Comparison of ENCODE assay signal across 22 cellular contexts in the genomic region with DNA sequence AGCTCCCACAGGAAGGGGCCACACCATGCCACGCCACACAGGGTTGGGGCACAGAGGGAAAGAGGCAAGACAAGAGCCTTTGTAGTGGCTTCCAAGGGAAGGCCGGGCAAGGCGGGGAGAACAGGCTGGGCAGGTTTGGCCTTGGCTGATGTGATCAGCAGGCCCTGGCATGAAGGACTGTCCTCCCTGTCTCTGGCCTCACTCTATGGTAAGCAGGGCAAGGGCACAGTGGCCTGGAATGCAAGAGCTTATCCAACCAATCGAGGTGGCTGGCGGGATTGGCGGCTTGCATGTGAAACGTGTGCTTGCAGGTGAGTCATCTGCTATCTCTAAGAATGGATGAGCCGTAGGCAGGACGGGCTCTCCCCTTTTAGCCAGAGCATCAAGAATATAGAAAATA. TPM values are rescaled to one million over a fixed set of nuclear protein-coding genes. Genes with fewer than 3 reads are reported as not detected.
A peak's percentile ranks its signal among the peaks of the same experiment; 100 is the strongest.
DNase-seq lines count a peak whose midpoint lies in the region; FAIRE-seq and TF ChIP-seq lines count a peak whose summit lies in the region.
"Had no signal": no experiment of that assay in that cellular context is flagged by ENCODE, and none has a peak within 500 bp of the region (broad histone marks: within the 10 kb centered on the region; RNA-seq: fewer than 3 reads in every experiment).

No MANE protein-coding gene starts in this region.

- H3K18ac ChIP-seq in H1 (ENCODE audit: extremely low read depth, low read length) (no peak overlapping the region), trophoblast cell (ENCODE audit: low read length) (no peak overlapping the region)

- peaks cover 3% of the 10 kb centered on the region; the same call in 1 of the 2 replicates for H3K23me2 ChIP-seq in H1 (ENCODE audit: low read depth, low read length)

- H2AK5ac ChIP-seq in H1 (ENCODE audit: low read depth, low read length) (no peak overlapping the region), trophoblast cell (ENCODE audit: low read length) (no peak overlapping the region)

- no peak overlapping the region for H2BK15ac ChIP-seq in H1 (ENCODE audit: low read length)

- TF ChIP-seq EP300 in H1 (IDR thresholded peaks at IDR 0.05; ENCODE audit: borderline replicate concordance in 1 of 2, low read depth in 2 of 2, low read length in 2 of 2), result no peak

- POLR2A ChIA-PET in H1 (lab: Charles Lee; ENCODE audit: partially characterized antibody), result no interaction called here

- no peak overlapping the region for H2BK20ac ChIP-seq in H1 (ENCODE audit: low read length)

- no peak overlapping the region for H4K91ac ChIP-seq in H1 (replicated peaks; ENCODE audit: insufficient read length, low read length)
- no peak overlapping the region for H4K91ac ChIP-seq in trophoblast cell (ENCODE audit: low read depth, low read length)

- CTCF ChIA-PET in H1 (lab: Charles Lee; ENCODE audit: partially characterized antibody), result interaction anchor here (1.3 kb wide), 1 partner anchor 12 kb away, joined by 3 read pairs; no protein-coding TSS in a partner anchor

- H3K23ac ChIP-seq in H1 (ENCODE audit: insufficient read length) (no peak overlapping the region), trophoblast cell (ENCODE audit: low read length) (no peak overlapping the region)

- no peaks in the 10 kb centered on the region; a peak in 1 of 4 replicates for H3K9me3 ChIP-seq in H1 (ENCODE audit: insufficient read depth in 2 of 2, low read depth in 1 of 2, low read length in 1 of 2)
- peaks cover 15% of the 10 kb centered on the region for H3K9me3 ChIP-seq in trophoblast cell (ENCODE audit: insufficient read depth, low read depth, low read length)
- no peaks in the 10 kb centered on the region for H3K9me3 ChIP-seq in MM.1S (replicated peaks; ENCODE audit: insufficient read depth, low read length)
- no peaks in the 10 kb centered on the region for H3K9me3 ChIP-seq in Peyer's patch
- H3K9me3 ChIP-seq: gastrocnemius medialis, MG63 had no signal

- H2BK120ac ChIP-seq in H1 (replicated peaks; ENCODE audit: low read depth, low read length), result no peak overlapping the region
- no peak overlapping the region for H2BK120ac ChIP-seq in trophoblast cell (ENCODE audit: insufficient read depth, low read length, poor library complexity)

- peaks cover 2% of the 10 kb centered on the region; the same call in 1 of the 2 replicates for H3F3A ChIP-seq in MM.1S (ENCODE audit: insufficient read depth, low read length)

- no peak for FAIRE-seq in H1 (lab: Jason Lieb, UNC)
- FAIRE-seq: astrocyte, kidney, urothelium cell line had no signal

- WGBS in H1 (ENCODE audit: extremely low coverage in 1 of 2, insufficient coverage in 1 of 2, insufficient read length in 1 of 2, insufficient replicate concordance in 2 of 2, low coverage in 1 of 2, low lambda C conversion rate in 2 of 2, missing lambda C conversion rate in 1 of 2), 2 experiments, result 83% methylated on average over 9 of the region's 9 CpGs; no CpG with 5 or more reads in 1 of the 2 experiments
- WGBS in trophoblast cell (ENCODE audit: extremely low coverage, insufficient coverage, insufficient read length), result no CpG with 5 or more reads among the region's 9 CpGs

- H3K4me1 ChIP-seq in H1 (replicated peaks in 1 of 4; ENCODE audit: control insufficient read depth in 3 of 4, insufficient read depth in 4 of 4, low read length in 3 of 4) (no peaks in the 10 kb centered on the region), trophoblast cell (ENCODE audit: control insufficient read depth in 1 of 2, insufficient read depth in 2 of 2, low read length in 2 of 2) (peaks cover 5 to 9% of the 10 kb centered on the region in 2 experiments), MM.1S (ENCODE audit: low read length) (no peaks in the 10 kb centered on the region), Peyer's patch (no peaks in the 10 kb centered on the region)
- H3K4me1 ChIP-seq: gastrocnemius medialis had no signal

- no peaks in the 10 kb centered on the region for H3K9me2 ChIP-seq in MM.1S (replicated peaks; ENCODE audit: insufficient read depth, low read length)

- no peak overlapping the region for H4K5ac ChIP-seq in H1 (ENCODE audit: insufficient read length, low read depth, low read length)

- no peak for TF ChIP-seq CTCF in H1 (IDR thresholded peaks at IDR 0.05; ENCODE audit: control extremely low read depth in 1 of 3, insufficient read depth in 1 of 3, low read depth in 1 of 3, low read length in 3 of 3)
- TF ChIP-seq CTCF in MM.1S (IDR thresholded peaks at IDR 0.05; ENCODE audit: low read length), result no peak
- no peak for TF ChIP-seq CTCF in Peyer's patch (IDR thresholded peaks at IDR 0.05)

- no peak overlapping the region for H2BK12ac ChIP-seq in H1 (ENCODE audit: low read depth, low read length)
- H2BK12ac ChIP-seq in trophoblast cell (ENCODE audit: low read length), result no peak overlapping the region

- TF ChIP-seq POLR2A in H1 (IDR thresholded peaks at IDR 0.05; ENCODE audit: control extremely low read depth in 1 of 2, low read depth in 2 of 2, low read length in 2 of 2), result no peak
- no peak for TF ChIP-seq POLR2A in Peyer's patch (IDR thresholded peaks at IDR 0.05)

- H3K4me3 ChIP-seq in H1 (ENCODE audit: extremely low read depth in 1 of 4, insufficient read depth in 2 of 4, low read depth in 3 of 4, low read length in 4 of 4) (no peak overlapping the region), trophoblast cell (ENCODE audit: low read depth, low read length) (no peak overlapping the region), MM.1S (ENCODE audit: low read length) (no peak overlapping the region), Peyer's patch (no peak overlapping the region)
- H3K4me3 ChIP-seq: gastrocnemius medialis, GM23338, MG63 had no signal

- H3K79me2 ChIP-seq in H1 (ENCODE audit: control insufficient read depth in 1 of 2, insufficient read depth in 2 of 2, low read length in 2 of 2), result peaks cover 0 to 4% of the 10 kb centered on the region in 2 experiments; a peak in 1 of 4 replicates
- no peaks in the 10 kb centered on the region for H3K79me2 ChIP-seq in trophoblast cell (ENCODE audit: control insufficient read depth, insufficient read depth, low read length, poor library complexity)
- H3K79me2 ChIP-seq in MM.1S (ENCODE audit: low read length), result no peaks in the 10 kb centered on the region

- no peak overlapping the region for H3K56ac ChIP-seq in H1 (replicated peaks; ENCODE audit: insufficient read length, low read depth, low read length)

- no peak overlapping the region for H3K4me2 ChIP-seq in H1 (ENCODE audit: insufficient read depth in 1 of 2, low read depth in 2 of 2, low read length in 2 of 2)
- H3K4me2 ChIP-seq in trophoblast cell (ENCODE audit: low read length), result no peak overlapping the region
- no peak overlapping the region for H3K4me2 ChIP-seq in MM.1S (ENCODE audit: low read depth, low read length)
- H3K4me2 ChIP-seq: GM23338 had no signal

- no peak overlapping the region for H3K14ac ChIP-seq in H1 (ENCODE audit: insufficient read length)
- no peak overlapping the region for H3K14ac ChIP-seq in trophoblast cell (ENCODE audit: low read length)

- H3K27ac ChIP-seq in H1 (ENCODE audit: low read depth, low read length), result no peak overlapping the region; the same call in 1 of the 2 replicates
- H3K27ac ChIP-seq in trophoblast cell (ENCODE audit: low read depth, low read length), result no peak overlapping the region
- H3K27ac ChIP-seq in MM.1S (ENCODE audit: low read length), result no peak overlapping the region
- H3K27ac ChIP-seq in Peyer's patch, result no peak overlapping the region
- H3K27ac ChIP-seq: gastrocnemius medialis had no signal

- H2BK5ac ChIP-seq in H1 (ENCODE audit: low read depth, low read length), result no peak overlapping the region
- no peak overlapping the region for H2BK5ac ChIP-seq in trophoblast cell (ENCODE audit: low read depth, low read length, poor library complexity)

- no peaks in the 10 kb centered on the region for H3K36me3 ChIP-seq in H1 (ENCODE audit: control insufficient read depth in 2 of 4, insufficient read depth in 4 of 4, low read length in 3 of 4)
- no peaks in the 10 kb centered on the region for H3K36me3 ChIP-seq in trophoblast cell (ENCODE audit: control insufficient read depth in 1 of 2, insufficient read depth in 2 of 2, low read length in 2 of 2)
- no peaks in the 10 kb centered on the region for H3K36me3 ChIP-seq in MM.1S (replicated peaks; ENCODE audit: insufficient read depth, low read length)
- no peaks in the 10 kb centered on the region for H3K36me3 ChIP-seq in Peyer's patch
- H3K36me3 ChIP-seq: gastrocnemius medialis, MG63 had no signal

- no peaks in the 10 kb centered on the region for H4K20me1 ChIP-seq in H1 (replicated peaks in 1 of 2; ENCODE audit: control insufficient read depth in 1 of 2, insufficient read depth in 2 of 2, low read length in 2 of 2)
- H4K20me1 ChIP-seq in MM.1S (ENCODE audit: insufficient read depth, low read length), result no peaks in the 10 kb centered on the region

- peak; percentile 26 for DNase-seq in DMS53 treated with DMSO at 0.1 percent for 48 hours (lab: John Stamatoyannopoulos, UW; ENCODE audit: unreplicated experiment)
- peak; percentile 66 for DNase-seq in NCI-H510A treated with DMSO at 0.1 percent for 48 hours (lab: John Stamatoyannopoulos, UW)
- DNase-seq in H1 (ENCODE audit: low read depth in 1 of 2, low spot score in 2 of 2), result no peak
- peak; percentile 42 to 68 for DNase-seq in trophoblast cell
- no peak for DNase-seq in activated gamma-delta T cell (lab: John Stamatoyannopoulos, UW)
- no peak for DNase-seq in MM.1S
- DNase-seq in Peyer's patch, result no peak
- no peak for DNase-seq in NCI-H226
- DNase-seq: activated CD4-positive, alpha-beta T cell treated with anti-CD3 and anti-CD28 coated beads for 4 hours; activated T-cell treated with anti-CD3 and anti-CD28 coated beads, Interleukin-2, amount 50 U/mL, for 48 hours; cerebellar nuclear complex; gastrocnemius medialis; kidney; MG63; NCI-H1417 treated with DMSO at 0.1 percent for 48 hours; NCI-H526 treated with DMSO at 0.1 percent for 48 hours; nucleus accumbens; stimulated activated CD4-positive, alpha-beta T cell treated with anti-CD3 and anti-CD28 coated beads, Interleukin-15, amount 100 ng/mL, for 24 hours; T-cell had no signal

- peaks cover 0 to 7% (median 3%) of the 10 kb centered on the region in 4 experiments; a peak in 4 of 7 replicates for H3K27me3 ChIP-seq in H1 (replicated peaks in 1 of 4; ENCODE audit: control insufficient read depth in 3 of 4, extremely low read depth in 1 of 4, insufficient read depth in 3 of 4, low read length in 3 of 4)
- no peaks in the 10 kb centered on the region for H3K27me3 ChIP-seq in trophoblast cell (ENCODE audit: insufficient read depth, low read length)
- H3K27me3 ChIP-seq in MM.1S (replicated peaks; ENCODE audit: insufficient read depth, low read length), result no peaks in the 10 kb centered on the region
- H3K27me3 ChIP-seq in Peyer's patch, result no peaks in the 10 kb centered on the region
- H3K27me3 ChIP-seq: gastrocnemius medialis, MG63 had no signal

- no peak overlapping the region for H4K12ac ChIP-seq in trophoblast cell (ENCODE audit: low read depth, low read length)

- TF ChIP-seq RAD21 in H1 (IDR thresholded peaks at IDR 0.05 in 1 of 2, conservative IDR thresholded peaks at IDR 0.05 in 1 of 2; ENCODE audit: low read depth in 2 of 2, low read length in 2 of 2), result no peak

- H2AFZ ChIP-seq in H1 (ENCODE audit: low read length) (no peak overlapping the region), trophoblast cell (ENCODE audit: insufficient read depth, low read length, poor library complexity) (no peak overlapping the region), MM.1S (ENCODE audit: low read length) (no peak overlapping the region)
- H2AFZ ChIP-seq: GM23338 had no signal

- H3K9ac ChIP-seq in H1 (replicated peaks in 1 of 4; ENCODE audit: extremely low read depth in 1 of 4, low read depth in 3 of 4, low read length in 3 of 4) (no peak overlapping the region), trophoblast cell (ENCODE audit: low read length) (no peak overlapping the region), MM.1S (ENCODE audit: low read length) (no peak overlapping the region)

- H3K79me1 ChIP-seq in H1 (ENCODE audit: low read depth, low read length) (no peaks in the 10 kb centered on the region), trophoblast cell (ENCODE audit: low read length) (no peaks in the 10 kb centered on the region)

- H4K8ac ChIP-seq in H1 (ENCODE audit: extremely low read depth, insufficient read depth, low read length), result no peak overlapping the region
- no peak overlapping the region for H4K8ac ChIP-seq in trophoblast cell (ENCODE audit: low read depth, low read length)

- H3K4ac ChIP-seq in H1 (replicated peaks; ENCODE audit: insufficient read length, low read depth, low read length), result no peak overlapping the region
- H3K4ac ChIP-seq in trophoblast cell (ENCODE audit: low read depth, low read length), result no peak overlapping the region

RNA-seq across cellular contexts. Expression of gene ATP9B, which starts 6.4 kb away (rescaled TPM):
- 15.1 and 21.0 TPM in 2 replicates for total RNA-seq in H1 (2021; fragmentation: NEBNext Ultra II Directional; extraction: Animal tissue kit (Norgen Biotek cat#: 25700))
- polyA plus RNA-seq in H1 (2011; rRNA removed), result 21.7 and 22.5 TPM in 2 replicates
- polyA plus RNA-seq in H1 (2011; cell fraction: cytosol; rRNA removed), result 16.1 TPM
- polyA plus RNA-seq in H1 (2011; cell fraction: nucleus; rRNA removed), result 42.2 TPM
- polyA plus RNA-seq in H1 (2012, experiment 1 of 2), result 11.8 to 15.8 TPM (median 12.6 TPM) in 4 replicates
- 3.1 TPM for polyA plus RNA-seq in H1 (2012, experiment 2 of 2)
- 15.3 TPM for polyA plus RNA-seq in H1 (2013, experiment 1 of 2)
- 13.3 TPM for polyA plus RNA-seq in H1 (2013, experiment 2 of 2)
- polyA minus RNA-seq in H1 (2011; rRNA and poly(A)+ RNA removed), result 63.5 and 70.6 TPM in 2 replicates
- 33.2 TPM for polyA minus RNA-seq in H1 (2011; cell fraction: cytosol; rRNA and poly(A)+ RNA removed)
- 121 TPM for polyA minus RNA-seq in H1 (2011; cell fraction: nucleus; rRNA and poly(A)+ RNA removed)
- polyA plus RNA-seq in trophoblast cell (2013), result 6.8 and 7.0 TPM in 2 replicates
- total RNA-seq in Peyer's patch, result 100 to 1,000 TPM in 1 of 4 donors, 10 to 100 TPM in 3; 37.5 to 107 (median 61.9) TPM

Comparison
In these comparisons a context has a peak if more than half of its experiments do, and no peak if none do; other contexts are left out.
1. DNase-seq: peak in DMS53 treated with DMSO at 0.1 percent for 48 hours (single experiment), NCI-H510A treated with DMSO at 0.1 percent for 48 hours (single experiment) and trophoblast cell (2 of 2); none in H1 (0 of 2), activated gamma-delta T cell (single experiment), MM.1S (single experiment), Peyer's patch (0 of 3) and NCI-H226 (single experiment).